17 cellular contexts compared by ENCODE assay signal in genomic region chr5:113278976-113279375, GRCh38.
DNase-seq lines count a peak whose midpoint lies in the region; ATAC-seq, FAIRE-seq and TF ChIP-seq lines count a peak whose summit lies in the region.
"Had no signal": no experiment of that assay in that cellular context is flagged by ENCODE, and none has a peak within 500 bp of the region (broad histone marks: within the 10 kb centered on the region; RNA-seq: fewer than 3 reads in every experiment).

No MANE protein-coding gene starts in this region.

- no peak overlapping the region for H3K27ac Mint-ChIP-seq in stimulated activated memory B cell treated with anti-CD40 and anti-IgM and Interleukin-4, amounts not matched to agents 10 μg/mL and 1 μg/mL and 100 μg/mL, for 72 hours
- H3K27ac Mint-ChIP-seq: immature natural killer cell had no signal

- no peak overlapping the region for H3K4me3 Mint-ChIP-seq in activated T-cell treated with anti-CD3 and anti-CD28 coated beads, Interleukin-2, amount 50 U/mL, for 4 hours
- no peak overlapping the region for H3K4me3 Mint-ChIP-seq in stimulated activated memory B cell treated with anti-CD40 and anti-IgM and Interleukin-4, amounts not matched to agents 10 μg/mL and 1 μg/mL and 100 μg/mL, for 72 hours
- H3K4me3 Mint-ChIP-seq: H9, immature natural killer cell had no signal

- TF ChIP-seq POLR2A in GM12891 (IDR thresholded peaks at IDR 0.05; ENCODE audit: low read depth, low read length): no peak

- no peak for FAIRE-seq in GM12891 (lab: Jason Lieb, UNC)

- peaks cover 6% of the 10 kb centered on the region for H3K4me1 Mint-ChIP-seq in activated T-cell treated with anti-CD3 and anti-CD28 coated beads, Interleukin-2, amount 50 U/mL, for 4 hours (ENCODE audit: low read depth)
- no peaks in the 10 kb centered on the region for H3K4me1 Mint-ChIP-seq in stimulated activated memory B cell treated with anti-CD40 and anti-IgM and Interleukin-4, amounts not matched to agents 10 μg/mL and 1 μg/mL and 100 μg/mL, for 72 hours

- no peaks in the 10 kb centered on the region for H3K27me3 Mint-ChIP-seq in activated T-cell treated with anti-CD3 and anti-CD28 coated beads, Interleukin-2, amount 50 U/mL, for 4 hours (ENCODE audit: low read depth)
- H3K27me3 Mint-ChIP-seq in stimulated activated memory B cell treated with anti-CD40 and anti-IgM and Interleukin-4, amounts not matched to agents 10 μg/mL and 1 μg/mL and 100 μg/mL, for 72 hours: no peaks in the 10 kb centered on the region

- ATAC-seq in activated T-cell treated with anti-CD3 and anti-CD28 coated beads, Interleukin-2, amount 50 U/mL, for 4 hours: peak; percentile 79 to 80
- ATAC-seq in stimulated activated memory B cell treated with anti-CD40 and anti-IgM and Interleukin-4, amounts not matched to agents 10 μg/mL and 1 μg/mL and 100 μg/mL, for 72 hours: peak; percentile 52

- no peaks in the 10 kb centered on the region for H3K36me3 Mint-ChIP-seq in activated T-cell treated with anti-CD3 and anti-CD28 coated beads, Interleukin-2, amount 50 U/mL, for 4 hours (ENCODE audit: insufficient read depth)
- H3K36me3 Mint-ChIP-seq in stimulated activated memory B cell treated with anti-CD40 and anti-IgM and Interleukin-4, amounts not matched to agents 10 μg/mL and 1 μg/mL and 100 μg/mL, for 72 hours: no peaks in the 10 kb centered on the region
- H3K36me3 Mint-ChIP-seq: immature natural killer cell had no signal

- no peak for DNase-seq in activated T-cell treated with anti-CD3 and anti-CD28 coated beads, Interleukin-2, amount 50 U/mL, for 4 hours
- DNase-seq in activated T-cell treated with anti-CD3 and anti-CD28 coated beads for 4 hours: no peak
- peak; percentile 30 for DNase-seq in HT1080 (ENCODE audit: low read depth)
- DNase-seq in amniotic epithelial cell (ENCODE audit: low read depth): peak; percentile 42
- no peak for DNase-seq in GM12891 (ENCODE audit: insufficient read length, low spot score)
- DNase-seq in central memory CD4-positive, alpha-beta T cell: no peak
- no peak for DNase-seq in NCI-H187 (lab: John Stamatoyannopoulos, UW)
- DNase-seq: adrenal gland, DMS153, foreskin melanocyte, H9, immature natural killer cell, NCI-H146, NCI-H69, posterior cingulate gyrus, uterus had no signal

- no peaks in the 10 kb centered on the region for H3K9me3 Mint-ChIP-seq in activated T-cell treated with anti-CD3 and anti-CD28 coated beads, Interleukin-2, amount 50 U/mL, for 4 hours
- no peaks in the 10 kb centered on the region for H3K9me3 Mint-ChIP-seq in stimulated activated memory B cell treated with anti-CD40 and anti-IgM and Interleukin-4, amounts not matched to agents 10 μg/mL and 1 μg/mL and 100 μg/mL, for 72 hours
- H3K9me3 Mint-ChIP-seq: H9, immature natural killer cell had no signal

TF ChIP-seq in GM12891, 5 proteins besides CTCF, POLR2A, EP300 and RAD21:
- TF ChIP-seq TAF1 (IDR thresholded peaks at IDR 0.05; ENCODE audit: low read depth, low read length) (no peak), SPI1 (IDR thresholded peaks at IDR 0.05; ENCODE audit: low read depth, low read length) (no peak), POLR2AphosphoS5 (IDR thresholded peaks at IDR 0.05; ENCODE audit: low read depth, low read length) (no peak)

Comparison
In these comparisons a context has a peak if more than half of its experiments do, and no peak if none do; other contexts are left out.
1. DNase-seq: peak in HT1080 (single experiment) and amniotic epithelial cell (single experiment); none in activated T-cell treated with anti-CD3 and anti-CD28 coated beads, Interleukin-2, amount 50 U/mL, for 4 hours (single experiment), activated T-cell treated with anti-CD3 and anti-CD28 coated beads for 4 hours (single experiment), GM12891 (single experiment), central memory CD4-positive, alpha-beta T cell (single experiment) and NCI-H187 (0 of 2).